ENCODE assay signal across 2 cellular contexts in genomic region chr17:78255029-78255656, GRCh38.
TF ChIP-seq lines count a peak whose summit lies in the region.

No MANE protein-coding gene starts in this region.

TF ChIP-seq in WTC11, 78 proteins besides CTCF, POLR2A, EP300 and RAD21:
- TF ChIP-seq E2F4 (CRISPR knock-in tag; IDR thresholded peaks at IDR 0.05; ENCODE audit: borderline replicate concordance, low read depth) (no peak), MAX (CRISPR knock-in tag; IDR thresholded peaks at IDR 0.05) (no peak), ELF4 (CRISPR knock-in tag; IDR thresholded peaks at IDR 0.05; ENCODE audit: low read depth) (no peak), NFYB (CRISPR knock-in tag; conservative IDR thresholded peaks at IDR 0.05; ENCODE audit: low read depth) (no peak), ZNF671 (CRISPR knock-in tag; IDR thresholded peaks at IDR 0.05) (no peak), ZNF425 (CRISPR knock-in tag; conservative IDR thresholded peaks at IDR 0.05) (no peak), STAT6 (CRISPR knock-in tag; conservative IDR thresholded peaks at IDR 0.05; ENCODE audit: low read depth) (no peak), RORB (CRISPR knock-in tag; IDR thresholded peaks at IDR 0.05) (no peak), MYBL2 (CRISPR knock-in tag; IDR thresholded peaks at IDR 0.05) (no peak), NR1H2 (CRISPR knock-in tag; IDR thresholded peaks at IDR 0.05) (no peak), PRDM15 (CRISPR knock-in tag; IDR thresholded peaks at IDR 0.05) (no peak), E2F1 (CRISPR knock-in tag; IDR thresholded peaks at IDR 0.05) (no peak)

TF ChIP-seq in endothelial cell of umbilical vein, 7 proteins besides CTCF, POLR2A, EP300 and RAD21:
- TF ChIP-seq MYC (IDR thresholded peaks at IDR 0.05; ENCODE audit: low read depth, low read length) (no peak), FOS (IDR thresholded peaks at IDR 0.05; ENCODE audit: borderline replicate concordance, insufficient read depth, low read length) (no peak), EZH2 (IDR thresholded peaks at IDR 0.05; ENCODE audit: borderline replicate concordance, low read depth, low read length, severe bottlenecking) (no peak), GATA2 (IDR thresholded peaks at IDR 0.05; ENCODE audit: insufficient read depth, insufficient read length, low read depth, low read length) (no peak), MAX (IDR thresholded peaks at IDR 0.05; ENCODE audit: insufficient read depth, insufficient read length) (no peak), JUN (IDR thresholded peaks at IDR 0.05; ENCODE audit: borderline replicate concordance, insufficient read depth, insufficient read length, low read depth) (no peak), POLR2AphosphoS5 (IDR thresholded peaks at IDR 0.05; ENCODE audit: insufficient read depth, low read depth, low read length) (no peak)
